1 cellular context compared by ENCODE assay signal in the genomic region with DNA sequence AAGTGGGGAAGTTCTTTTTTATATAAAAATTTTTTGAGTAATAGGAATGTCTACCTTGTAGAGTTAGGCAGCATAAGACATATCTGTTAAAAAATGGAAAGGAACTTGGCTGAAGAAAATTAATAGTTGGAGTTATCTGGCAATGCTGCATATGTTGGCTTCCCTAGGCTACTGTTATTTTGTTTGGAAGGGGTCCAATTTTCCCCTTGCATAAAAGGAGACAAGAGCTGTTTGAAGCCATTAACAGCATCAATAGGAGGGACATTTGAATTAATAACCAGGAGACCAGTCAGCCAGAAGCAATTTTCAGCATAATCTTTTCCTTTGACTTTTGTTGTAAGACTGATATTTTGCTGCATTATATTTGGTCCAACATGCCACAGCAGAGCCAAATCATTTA.
TF ChIP-seq lines count a peak whose summit lies in the region.

No MANE protein-coding gene starts in this region.

TF ChIP-seq in SK-N-SH, 30 proteins besides CTCF, POLR2A, EP300 and RAD21 (continued from another document):
- TF ChIP-seq USF2 (IDR thresholded peaks at IDR 0.05; ENCODE audit: borderline replicate concordance, low read depth, low read length) = no peak
- peak; percentile 39; the same call in 1 of the 2 replicates for TF ChIP-seq MXI1 (IDR thresholded peaks at IDR 0.05; ENCODE audit: low read depth, low read length)
- TF ChIP-seq POLR2AphosphoS5 (IDR thresholded peaks at IDR 0.05; ENCODE audit: low read depth, low read length) = peak; percentile 41; the same call in 1 of the 2 replicates
- TF ChIP-seq TAF1 (IDR thresholded peaks at IDR 0.05; ENCODE audit: borderline replicate concordance, low read depth, low read length) = no peak
- no peak for TF ChIP-seq CHD2 (IDR thresholded peaks at IDR 0.05; ENCODE audit: low read length, partially characterized antibody)
- TF ChIP-seq FOXJ3 (CRISPR knock-in tag; IDR thresholded peaks at IDR 0.05) = no peak
- TF ChIP-seq, protein P1, sequence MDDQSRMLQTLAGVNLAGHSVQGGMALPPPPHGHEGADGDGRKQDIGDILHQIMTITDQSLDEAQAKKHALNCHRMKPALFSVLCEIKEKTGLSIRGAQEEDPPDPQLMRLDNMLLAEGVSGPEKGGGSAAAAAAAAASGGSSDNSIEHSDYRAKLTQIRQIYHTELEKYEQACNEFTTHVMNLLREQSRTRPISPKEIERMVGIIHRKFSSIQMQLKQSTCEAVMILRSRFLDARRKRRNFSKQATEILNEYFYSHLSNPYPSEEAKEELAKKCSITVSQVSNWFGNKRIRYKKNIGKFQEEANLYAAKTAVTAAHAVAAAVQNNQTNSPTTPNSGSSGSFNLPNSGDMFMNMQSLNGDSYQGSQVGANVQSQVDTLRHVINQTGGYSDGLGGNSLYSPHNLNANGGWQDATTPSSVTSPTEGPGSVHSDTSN (IDR thresholded peaks at IDR 0.05) = peak; percentile 26; the same call in 1 of the 2 replicates
- TF ChIP-seq TCF12 (IDR thresholded peaks at IDR 0.05) = peak; percentile 46; the same call in 1 of the 2 replicates
- TF ChIP-seq, protein P2, sequence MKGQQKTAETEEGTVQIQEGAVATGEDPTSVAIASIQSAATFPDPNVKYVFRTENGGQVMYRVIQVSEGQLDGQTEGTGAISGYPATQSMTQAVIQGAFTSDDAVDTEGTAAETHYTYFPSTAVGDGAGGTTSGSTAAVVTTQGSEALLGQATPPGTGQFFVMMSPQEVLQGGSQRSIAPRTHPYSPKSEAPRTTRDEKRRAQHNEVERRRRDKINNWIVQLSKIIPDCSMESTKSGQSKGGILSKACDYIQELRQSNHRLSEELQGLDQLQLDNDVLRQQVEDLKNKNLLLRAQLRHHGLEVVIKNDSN (IDR thresholded peaks at IDR 0.05; ENCODE audit: borderline replicate concordance, low read depth) = no peak
- TF ChIP-seq JUND (IDR thresholded peaks at IDR 0.05) = no peak
- TF ChIP-seq RCOR1 (IDR thresholded peaks at IDR 0.05; ENCODE audit: low read length) = peak; percentile 51; the same call in 1 of the 2 replicates
- no peak for TF ChIP-seq RXRA (IDR thresholded peaks at IDR 0.05; ENCODE audit: borderline replicate concordance, low read depth)
- TF ChIP-seq NFIC (IDR thresholded peaks at IDR 0.05; ENCODE audit: borderline replicate concordance) = peak; percentile 83
- no peak for TF ChIP-seq NRF1 (IDR thresholded peaks at IDR 0.05; ENCODE audit: low read depth, low read length)
